ENCODE assay signal across 23 cellular contexts in genomic region chr20:7836076-7836475, GRCh38.
"Had no signal": no experiment of that assay in that cellular context is flagged by ENCODE, and none has a peak within 500 bp of the region (broad histone marks: within the 10 kb centered on the region; RNA-seq: fewer than 3 reads in every experiment).

No MANE protein-coding gene starts in this region.

- H3K4me3 Mint-ChIP-seq: activated CD4-positive, alpha-beta T cell treated with anti-CD3 and anti-CD28 coated beads, Interleukin-2, amount 10 ng/mL, durations not matched to agents 24 days and 14 days; activated CD8-positive, alpha-beta memory T cell treated with anti-CD3 and anti-CD28 coated beads, Interleukin-2, amount 10 ng/mL, durations not matched to agents 7 days and 5 days; activated naive CD4-positive, alpha-beta T cell treated with anti-CD3 and anti-CD28 coated beads, Interleukin-2, amount 50 U/mL, for 24 hours; activated T-cell treated with anti-CD3 and anti-CD28 coated beads, Interleukin-2, amount 50 U/mL, for 24 hours; activated T-helper 1 cell treated with anti-CD3 and anti-CD28 coated beads, Interleukin-12 subunit alpha, Interleukin-12 subunit beta, Interleukin-2, Interleukin-4 antibody, amounts not matched to agents 30 ng/mL and 10 ng/mL and 1 ng/mL, durations not matched to agents 14 hours and 24 hours and 36 hours; brain; T-helper 1 cell treated with Interleukin-12 subunit alpha and Interleukin-12 subunit beta and Interleukin-4 antibody, amounts not matched to agents 30 μg/mL and 1 μg/mL, for 36 hours; WTC11 had no signal

- H3K27me3 ChIP-seq: ascending aorta, cardiac muscle cell, MG63 had no signal

- H3K27me3 Mint-ChIP-seq: activated CD8-positive, alpha-beta memory T cell treated with anti-CD3 and anti-CD28 coated beads, Interleukin-2, amount 10 ng/mL, durations not matched to agents 7 days and 5 days; activated naive CD4-positive, alpha-beta T cell treated with anti-CD3 and anti-CD28 coated beads, Interleukin-2, amount 50 U/mL, for 24 hours; activated T-cell treated with anti-CD3 and anti-CD28 coated beads, Interleukin-2, amount 50 U/mL, for 24 hours had no signal

- H3K4me1 Mint-ChIP-seq: activated CD4-positive, alpha-beta T cell treated with anti-CD3 and anti-CD28 coated beads, Interleukin-2, amount 10 ng/mL, durations not matched to agents 24 days and 14 days; activated CD8-positive, alpha-beta memory T cell treated with anti-CD3 and anti-CD28 coated beads, Interleukin-2, amount 10 ng/mL, durations not matched to agents 7 days and 5 days; activated naive CD4-positive, alpha-beta T cell treated with anti-CD3 and anti-CD28 coated beads, Interleukin-2, amount 50 U/mL, for 24 hours; brain; WTC11 had no signal

- H3K4me2 ChIP-seq: KMS-11, PC-9 had no signal

- H3K9ac ChIP-seq: KMS-11 had no signal

- H3K9me3 ChIP-seq: ascending aorta, MG63 had no signal

- H3K36me3 Mint-ChIP-seq: activated CD8-positive, alpha-beta memory T cell treated with anti-CD3 and anti-CD28 coated beads, Interleukin-2, amount 10 ng/mL, durations not matched to agents 7 days and 5 days; activated naive CD4-positive, alpha-beta T cell treated with anti-CD3 and anti-CD28 coated beads, Interleukin-2, amount 50 U/mL, for 24 hours; brain had no signal

- H3K36me3 ChIP-seq: ascending aorta, cardiac muscle cell, MG63 had no signal

- H3K4me3 ChIP-seq: ascending aorta, cardiac muscle cell, MG63, PC-9 had no signal

- DNase-seq: activated CD4-positive, alpha-beta T cell treated with anti-CD3 and anti-CD28 coated beads, Interleukin-2, amount 10 ng/mL, durations not matched to agents 24 days and 14 days; activated CD4-positive, alpha-beta T cell treated with anti-CD3 and anti-CD28 coated beads, Interleukin-2, amount 50 U/mL, for 48 hours; activated CD4-positive, CD25-positive, alpha-beta regulatory T cell treated with anti-CD3 and anti-CD28 coated beads, Interleukin-2, amount 50 U/mL, for 72 hours; activated CD8-positive, alpha-beta memory T cell treated with anti-CD3 and anti-CD28 coated beads, Interleukin-2, amount 10 ng/mL, durations not matched to agents 7 days and 5 days; activated effector memory CD4-positive, alpha-beta T cell treated with Interleukin-2 at 50 U/mL for 16 hours; activated naive CD4-positive, alpha-beta T cell; activated T-cell treated with anti-CD3 and anti-CD28 coated beads, Interleukin-2, amount 50 U/mL, for 24 hours; MG63; NCI-H1105; NCI-H1436; NCI-H1694 treated with DMSO at 0.1 percent for 48 hours; NCI-H2029 treated with DMSO at 0.1 percent for 48 hours; NCI-H526; PC-9; SHP77 treated with DMSO at 0.1 percent for 48 hours had no signal

- H3K27ac ChIP-seq: ascending aorta, cardiac muscle cell, KMS-11, PC-9 had no signal

- H3K27ac Mint-ChIP-seq: activated CD4-positive, alpha-beta T cell treated with anti-CD3 and anti-CD28 coated beads, Interleukin-2, amount 10 ng/mL, durations not matched to agents 24 days and 14 days; activated CD8-positive, alpha-beta memory T cell treated with anti-CD3 and anti-CD28 coated beads, Interleukin-2, amount 10 ng/mL, durations not matched to agents 7 days and 5 days; activated naive CD4-positive, alpha-beta T cell treated with anti-CD3 and anti-CD28 coated beads, Interleukin-2, amount 50 U/mL, for 24 hours; activated T-cell treated with anti-CD3 and anti-CD28 coated beads, Interleukin-2, amount 50 U/mL, for 24 hours; activated T-helper 1 cell treated with anti-CD3 and anti-CD28 coated beads, Interleukin-12 subunit alpha, Interleukin-12 subunit beta, Interleukin-2, Interleukin-4 antibody, amounts not matched to agents 30 ng/mL and 10 ng/mL and 1 ng/mL, durations not matched to agents 14 hours and 24 hours and 36 hours; brain; T-helper 1 cell treated with Interleukin-12 subunit alpha and Interleukin-12 subunit beta and Interleukin-4 antibody, amounts not matched to agents 30 μg/mL and 1 μg/mL, for 36 hours; WTC11 had no signal

- H3K4me1 ChIP-seq: ascending aorta had no signal

- H2AFZ ChIP-seq: PC-9 had no signal

- H3K9me3 Mint-ChIP-seq: activated T-helper 1 cell treated with anti-CD3 and anti-CD28 coated beads, Interleukin-12 subunit alpha, Interleukin-12 subunit beta, Interleukin-2, Interleukin-4 antibody, amounts not matched to agents 30 ng/mL and 10 ng/mL and 1 ng/mL, durations not matched to agents 14 hours and 24 hours and 36 hours had no signal
